Comparison of ENCODE assay signal across 8 cellular contexts in the genomic region with DNA sequence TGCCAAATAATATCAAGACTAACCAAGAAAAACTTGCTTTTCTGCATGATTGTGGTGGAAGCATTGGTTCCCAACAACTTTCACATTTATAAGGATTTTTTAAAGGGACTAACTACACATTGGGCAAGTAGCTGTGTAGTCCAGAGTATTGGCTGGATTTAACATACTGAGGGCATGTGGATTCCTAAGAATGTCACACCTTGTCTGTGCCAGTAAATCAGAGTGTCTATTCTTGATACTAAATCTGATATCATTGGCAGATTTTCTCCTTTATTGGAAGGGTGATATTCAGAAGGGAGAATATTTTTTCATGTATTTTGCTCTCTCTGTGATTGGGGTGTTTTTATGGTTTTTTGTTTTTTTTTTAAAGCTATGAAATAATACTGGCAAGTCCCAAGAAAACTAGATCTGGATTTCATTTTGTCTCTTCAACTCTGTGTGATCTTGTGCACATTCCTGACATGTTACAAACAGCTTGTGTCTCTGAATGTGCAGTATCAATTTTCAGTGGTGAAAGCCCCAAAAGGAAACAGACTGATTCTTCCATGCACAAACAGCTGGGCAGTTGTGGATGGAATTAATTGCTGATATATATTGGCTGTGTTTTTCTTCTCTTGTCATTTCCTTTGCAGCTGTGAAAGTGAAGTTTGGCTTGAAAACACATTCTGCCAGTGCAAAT.
DNase-seq lines count a peak whose midpoint lies in the region; ATAC-seq and TF ChIP-seq lines count a peak whose summit lies in the region.

No MANE protein-coding gene starts in this region.

- H3K4me3 Mint-ChIP-seq in CD4-positive, alpha-beta T cell: peak overlapping the region; percentile 84
- H3K4me3 Mint-ChIP-seq in nephron progenitor cell: no peak overlapping the region

- no peaks in the 10 kb centered on the region for H3K27me3 ChIP-seq in CD4-positive, alpha-beta T cell (ENCODE audit: control insufficient read depth, insufficient read depth, low read length)
- H3K27me3 ChIP-seq in OCI-LY1 (ENCODE audit: insufficient read depth, low read length) (no peaks in the 10 kb centered on the region), dorsolateral prefrontal cortex (no peaks in the 10 kb centered on the region), neuronal stem cell (ENCODE audit: control insufficient read depth in 3 of 3, insufficient read depth in 3 of 3, low read depth in 1 of 3, low read length in 3 of 3) (no peaks in the 10 kb centered on the region)

- no peaks in the 10 kb centered on the region for H3K9me3 ChIP-seq in CD4-positive, alpha-beta T cell (ENCODE audit: control insufficient read depth, low read length)
- H3K9me3 ChIP-seq in OCI-LY1 (ENCODE audit: low read length) (no peaks in the 10 kb centered on the region), neuronal stem cell (replicated peaks in 1 of 2; ENCODE audit: control insufficient read depth in 2 of 2, insufficient read depth in 1 of 2, low read depth in 1 of 2, low read length in 2 of 2) (no peaks in the 10 kb centered on the region)

- H4K20me1 ChIP-seq in OCI-LY1 (ENCODE audit: insufficient read depth, low read length): no peaks in the 10 kb centered on the region

- no peak overlapping the region for H2BK120ac ChIP-seq in neuronal stem cell (ENCODE audit: low read depth, low read length)

- no peaks in the 10 kb centered on the region for H3K9me3 Mint-ChIP-seq in CD4-positive, alpha-beta T cell
- H3K9me3 Mint-ChIP-seq in nephron progenitor cell: no peaks in the 10 kb centered on the region

- CTCF ChIA-PET in CD4-positive, alpha-beta T cell (lab: Charles Lee): interaction anchor here (1.1 to 1.8 kb wide), 3 partner anchors 8 to 69 kb away, joined by 3 to 4 read pairs (median 4); no protein-coding TSS in a partner anchor

- peaks cover 1% of the 10 kb centered on the region for H3K79me1 ChIP-seq in neuronal stem cell (ENCODE audit: low read depth, low read length)

- H3K4me3 ChIP-seq in OCI-LY1 (ENCODE audit: low read depth, low read length, poor library complexity, severe bottlenecking) (no peak overlapping the region), dorsolateral prefrontal cortex (no peak overlapping the region), neuronal stem cell (ENCODE audit: low read length in 2 of 2) (no peak overlapping the region)

- no peak for DNase-seq in CD4-positive, alpha-beta T cell
- DNase-seq in dorsolateral prefrontal cortex (no peak), nephron progenitor cell (no peak), HuH-7.5 (ENCODE audit: low spot score) (no peak), neuronal stem cell (ENCODE audit: low spot score) (no peak)
- DNase-seq in activated CD4-positive, alpha-beta T cell treated with anti-CD3 and anti-CD28 coated beads for 48 hours: no peak

- H3K27ac ChIP-seq in CD4-positive, alpha-beta T cell (ENCODE audit: low read depth, low read length): peak overlapping the region; percentile 36
- peak overlapping the region; percentile 86 for H3K27ac ChIP-seq in OCI-LY1 (ENCODE audit: low read depth, low read length, poor library complexity, severe bottlenecking)
- peak overlapping the region in 57 of 59 donors; percentile 2 to 98 (median 91) for H3K27ac ChIP-seq in dorsolateral prefrontal cortex
- no peak overlapping the region for H3K27ac ChIP-seq in neuronal stem cell (replicated peaks; ENCODE audit: low read length)

- no peak overlapping the region for H3K23ac ChIP-seq in neuronal stem cell (ENCODE audit: low read depth, low read length, poor library complexity)

- no peaks in the 10 kb centered on the region for H3K9me2 ChIP-seq in OCI-LY1 (ENCODE audit: low read depth, low read length)

- peaks cover 11% of the 10 kb centered on the region for H3K36me3 Mint-ChIP-seq in CD4-positive, alpha-beta T cell (ENCODE audit: low read depth)
- H3K36me3 Mint-ChIP-seq in nephron progenitor cell (ENCODE audit: low read depth): peaks cover 7% of the 10 kb centered on the region

- H2BK12ac ChIP-seq in neuronal stem cell (ENCODE audit: low read length): no peak overlapping the region

- H3K4ac ChIP-seq in neuronal stem cell (ENCODE audit: low read length): no peak overlapping the region

- no peaks in the 10 kb centered on the region for H3K27me3 Mint-ChIP-seq in CD4-positive, alpha-beta T cell
- H3K27me3 Mint-ChIP-seq in nephron progenitor cell (ENCODE audit: low read depth, poor library complexity): no peaks in the 10 kb centered on the region

- peaks cover 61% of the 10 kb centered on the region for H3K79me2 ChIP-seq in OCI-LY1 (ENCODE audit: insufficient read depth, low read length)

- H3K27ac Mint-ChIP-seq in CD4-positive, alpha-beta T cell: peak overlapping the region; percentile 87
- H3K27ac Mint-ChIP-seq in nephron progenitor cell: peak overlapping the region; percentile 94

- POLR2A ChIA-PET in CD4-positive, alpha-beta T cell (lab: Charles Lee): interaction anchor here (0.8 to 7.0 kb wide), 8 partner anchors 9 to 165 kb away, joined by 3 to 69 read pairs (median 6); a partner anchor contains a TSS

- no peak for TF ChIP-seq CTCF in CD4-positive, alpha-beta T cell (IDR thresholded peaks at IDR 0.05)
- TF ChIP-seq CTCF in OCI-LY1 (IDR thresholded peaks at IDR 0.05; ENCODE audit: low read length): no peak
- TF ChIP-seq CTCF in dorsolateral prefrontal cortex (IDR thresholded peaks at IDR 0.05 in 54 of 56, conservative IDR thresholded peaks at IDR 0.05 in 2 of 56; ENCODE audit: low read depth in 1 of 56, partially characterized antibody in 56 of 56): no peak
- no peak for TF ChIP-seq CTCF in nephron progenitor cell (IDR thresholded peaks at IDR 0.05)

- no peak overlapping the region for H3K18ac ChIP-seq in neuronal stem cell (ENCODE audit: low read length)

- H2AK5ac ChIP-seq in neuronal stem cell (ENCODE audit: low read depth, low read length): no peak overlapping the region

- no peak overlapping the region for H3K14ac ChIP-seq in neuronal stem cell (ENCODE audit: low read length)

- no peak overlapping the region for H4K8ac ChIP-seq in neuronal stem cell (ENCODE audit: low read depth, low read length)

- no peak overlapping the region for H4K91ac ChIP-seq in neuronal stem cell (ENCODE audit: low read depth, low read length, poor library complexity)

- peaks cover 90% of the 10 kb centered on the region for H3K4me1 Mint-ChIP-seq in CD4-positive, alpha-beta T cell (ENCODE audit: low read depth)
- H3K4me1 Mint-ChIP-seq in nephron progenitor cell: peaks cover 51% of the 10 kb centered on the region

- no peak overlapping the region for H2BK5ac ChIP-seq in neuronal stem cell (ENCODE audit: low read length)

- peak overlapping the region; percentile 58; the same call in 1 of the 2 replicates for H3K4me2 ChIP-seq in OCI-LY1 (ENCODE audit: low read length)
- H3K4me2 ChIP-seq in neuronal stem cell (ENCODE audit: insufficient read depth, low read length, poor library complexity, severe bottlenecking): no peak overlapping the region

- H2AFZ ChIP-seq in OCI-LY1 (ENCODE audit: low read length): no peak overlapping the region
- H2AFZ ChIP-seq in neuronal stem cell (ENCODE audit: low read length): no peak overlapping the region

- H3K9ac ChIP-seq in OCI-LY1 (ENCODE audit: low read length) (peak overlapping the region; percentile 6; the same call in 1 of the 2 replicates), neuronal stem cell (ENCODE audit: low read depth, low read length, poor library complexity) (no peak overlapping the region)

- no peak overlapping the region for H2BK15ac ChIP-seq in neuronal stem cell (ENCODE audit: low read length)

- H3K4me1 ChIP-seq in OCI-LY1 (ENCODE audit: insufficient read depth, low read length, severe bottlenecking): peaks cover 64% of the 10 kb centered on the region
- peaks cover 8 to 32% of the 10 kb centered on the region in 2 donors for H3K4me1 ChIP-seq in neuronal stem cell (ENCODE audit: control insufficient read depth in 2 of 2, insufficient read depth in 1 of 2, low read depth in 1 of 2, low read length in 2 of 2)

- no peak for ATAC-seq in CD4-positive, alpha-beta T cell (ENCODE audit: poor library complexity)
- no peak for ATAC-seq in HG02759 (IDR thresholded peaks at IDR 0.05; ENCODE audit: unreplicated experiment)

- H3K36me3 ChIP-seq in OCI-LY1 (ENCODE audit: insufficient read depth, low read length) (no peaks in the 10 kb centered on the region), neuronal stem cell (replicated peaks in 1 of 2; ENCODE audit: control insufficient read depth in 2 of 2, insufficient read depth in 2 of 2, low read length in 2 of 2) (no peaks in the 10 kb centered on the region)

- intact Hi-C loops in CD4-positive, alpha-beta T cell (cut with DNase I, micrococcal nuclease): loop anchor here in 1 of 2 experiments (5.0 kb wide), 2 partner anchors 38 to 63 kb away; no protein-coding TSS in a partner anchor
- intact Hi-C loops in dorsolateral prefrontal cortex (cut with DNase I): loop anchor here (5.0 kb wide), 2 partner anchors 68 to 482 kb away; a partner anchor contains a TSS

- H3F3A ChIP-seq in OCI-LY1 (ENCODE audit: insufficient read depth, low read length): peaks cover 3% of the 10 kb centered on the region; the same call in 1 of the 2 replicates
